1 cellular context compared by ENCODE assay signal in genomic region chr14:74219806-74220205, GRCh38.
TF ChIP-seq lines count a peak whose summit lies in the region.

No MANE protein-coding gene starts in this region.

TF ChIP-seq in HepG2, 621 proteins besides CTCF, POLR2A, EP300 and RAD21 (continued from another document):
- TF ChIP-seq ZNF780A (CRISPR knock-in tag; IDR thresholded peaks at IDR 0.05) = no peak
- no peak for TF ChIP-seq NFIC (IDR thresholded peaks at IDR 0.05; ENCODE audit: low read length)
- TF ChIP-seq FOXA1 (IDR thresholded peaks at IDR 0.05) = no peak
- TF ChIP-seq FOXA1 (CRISPR knock-in tag; IDR thresholded peaks at IDR 0.05) = no peak
